ENCODE assay signal across 20 cellular contexts in genomic region chr6:85552652-85553051, GRCh38.
"Had no signal": no experiment of that assay in that cellular context is flagged by ENCODE, and none has a peak within 500 bp of the region (broad histone marks: within the 10 kb centered on the region; RNA-seq: fewer than 3 reads in every experiment).

No MANE protein-coding gene starts in this region.

- H3K27me3 ChIP-seq: colonic mucosa, tibial artery had no signal

- H3K9me3 ChIP-seq: colonic mucosa, tibial artery had no signal

- DNase-seq: activated CD4-positive, alpha-beta T cell treated with anti-CD3 and anti-CD28 coated beads for 1 hour; activated CD8-positive, alpha-beta memory T cell treated with anti-CD3 and anti-CD28 coated beads for 24 hours; activated CD8-positive, alpha-beta memory T cell treated with anti-CD3 and anti-CD28 coated beads, Interleukin-2, amount 50 U/mL, for 4 hours; activated naive CD4-positive, alpha-beta T cell; activated naive CD8-positive, alpha-beta T cell treated with anti-CD3 and anti-CD28 coated beads, Interleukin-2, amount 10 ng/mL, durations not matched to agents 7 days and 5 days; activated T-cell treated with anti-CD3 and anti-CD28 coated beads, Interleukin-2, amount 50 U/mL, for 24 hours; amniotic stem cell; colonic mucosa; foreskin fibroblast; left ventricle myocardium superior; mammary epithelial cell; nucleus accumbens; posterior cingulate gyrus; stimulated activated CD4-positive, alpha-beta T cell treated with anti-CD3 and anti-CD28 coated beads, Interleukin-4, amount 100 ng/mL, for 4 hours; T-helper 1 cell; tibial artery; WERI-Rb-1 had no signal

- FAIRE-seq: bronchial epithelial cell, TTC549, urothelium cell line had no signal

- H3K4me1 ChIP-seq: colonic mucosa, tibial artery had no signal

- H3K27ac ChIP-seq: colonic mucosa, tibial artery, WERI-Rb-1 had no signal

- H3K4me3 ChIP-seq: colonic mucosa, tibial artery had no signal
